Comparison of ENCODE assay signal across 17 cellular contexts in genomic region chr17:64786337-64786736, GRCh38.
A peak's percentile ranks its signal among the peaks of the same experiment; 100 is the strongest.
DNase-seq lines count a peak whose midpoint lies in the region; ATAC-seq and TF ChIP-seq lines count a peak whose summit lies in the region.
"Had no signal": no experiment of that assay in that cellular context is flagged by ENCODE, and none has a peak within 500 bp of the region (broad histone marks: within the 10 kb centered on the region; RNA-seq: fewer than 3 reads in every experiment).

No MANE protein-coding gene starts in this region.

- no peaks in the 10 kb centered on the region for H3K27me3 Mint-ChIP-seq in activated CD4-positive, alpha-beta T cell treated with anti-CD3 and anti-CD28 coated beads, Interleukin-2, amount 10 ng/mL, durations not matched to agents 7 days and 5 days
- H3K27me3 Mint-ChIP-seq: activated CD4-positive, alpha-beta T cell treated with anti-CD3 and anti-CD28 coated beads, Interleukin-2, amount 10 ng/mL, durations not matched to agents 24 days and 14 days; activated naive CD4-positive, alpha-beta T cell treated with anti-CD3 and anti-CD28 coated beads, Interleukin-2, amount 10 ng/mL, durations not matched to agents 7 days and 5 days had no signal

- H3K27me3 ChIP-seq in ascending aorta: no peaks in the 10 kb centered on the region
- H3K27me3 ChIP-seq: left lung had no signal

- ATAC-seq in GM21825 (IDR thresholded peaks at IDR 0.05; ENCODE audit: unreplicated experiment): no peak
- ATAC-seq: gastroesophageal sphincter, GM12878, left lung had no signal

- no peak overlapping the region for H3K4me3 Mint-ChIP-seq in activated CD4-positive, alpha-beta T cell treated with anti-CD3 and anti-CD28 coated beads, Interleukin-2, amount 10 ng/mL, durations not matched to agents 7 days and 5 days
- H3K4me3 Mint-ChIP-seq: activated CD4-positive, alpha-beta T cell treated with anti-CD3 and anti-CD28 coated beads, Interleukin-2, amount 10 ng/mL, durations not matched to agents 24 days and 14 days; activated naive CD4-positive, alpha-beta T cell treated with anti-CD3 and anti-CD28 coated beads, Interleukin-2, amount 10 ng/mL, durations not matched to agents 7 days and 5 days had no signal

- DNase-seq in activated effector memory CD4-positive, alpha-beta T cell treated with anti-CD3 and anti-CD28 coated beads, Interleukin-2, amount 50 U/mL, for 16 hours: peak; percentile 47
- DNase-seq in activated effector memory CD4-positive, alpha-beta T cell treated with Interleukin-2 at 50 U/mL for 16 hours: no peak
- DNase-seq in coronary artery (ENCODE audit: low spot score) (peak; percentile 40), mucosa of gallbladder (ENCODE audit: low spot score) (peak; percentile 78), epidermal melanocyte (ENCODE audit: insufficient read length, low spot score) (no peak), ascending aorta (ENCODE audit: low spot score in 2 of 2) (no peak)
- DNase-seq in activated CD4-positive, alpha-beta T cell treated with anti-CD3 and anti-CD28 coated beads, Interleukin-2, amount 10 ng/mL, durations not matched to agents 7 days and 5 days: no peak
- DNase-seq: activated CD4-positive, alpha-beta T cell treated with anti-CD3 and anti-CD28 coated beads, Interleukin-2, amount 10 ng/mL, durations not matched to agents 24 days and 14 days; activated naive CD4-positive, alpha-beta T cell treated with anti-CD3 and anti-CD28 coated beads, Interleukin-2, amount 10 ng/mL, durations not matched to agents 7 days and 5 days; GDM1; left lung; MV-4-11; NCI-H2029 treated with DMSO at 0.1 percent for 48 hours; stimulated activated CD4-positive, alpha-beta T cell treated with anti-CD3 and anti-CD28 coated beads, Interleukin-2, amount 100 ng/mL, for 48 hours had no signal

- intact Hi-C loops in ascending aorta (cut with DNase I): no loop called here

- H3K4me3 ChIP-seq in coronary artery (no peak overlapping the region), ascending aorta (no peak overlapping the region)
- H3K4me3 ChIP-seq: gastroesophageal sphincter, GM12878, left lung had no signal

- H3K27ac Mint-ChIP-seq in activated CD4-positive, alpha-beta T cell treated with anti-CD3 and anti-CD28 coated beads, Interleukin-2, amount 10 ng/mL, durations not matched to agents 7 days and 5 days: no peak overlapping the region
- H3K27ac Mint-ChIP-seq: activated CD4-positive, alpha-beta T cell treated with anti-CD3 and anti-CD28 coated beads, Interleukin-2, amount 10 ng/mL, durations not matched to agents 24 days and 14 days; activated naive CD4-positive, alpha-beta T cell treated with anti-CD3 and anti-CD28 coated beads, Interleukin-2, amount 10 ng/mL, durations not matched to agents 7 days and 5 days had no signal

- no peaks in the 10 kb centered on the region for H3K9me3 Mint-ChIP-seq in activated CD4-positive, alpha-beta T cell treated with anti-CD3 and anti-CD28 coated beads, Interleukin-2, amount 10 ng/mL, durations not matched to agents 7 days and 5 days
- H3K9me3 Mint-ChIP-seq: activated CD4-positive, alpha-beta T cell treated with anti-CD3 and anti-CD28 coated beads, Interleukin-2, amount 10 ng/mL, durations not matched to agents 24 days and 14 days; activated naive CD4-positive, alpha-beta T cell treated with anti-CD3 and anti-CD28 coated beads, Interleukin-2, amount 10 ng/mL, durations not matched to agents 7 days and 5 days had no signal

- TF ChIP-seq CTCF in coronary artery (IDR thresholded peaks at IDR 0.05) (no peak), ascending aorta (IDR thresholded peaks at IDR 0.05) (no peak)

- H3K27ac ChIP-seq in coronary artery (no peak overlapping the region), ascending aorta (no peak overlapping the region)
- H3K27ac ChIP-seq: gastroesophageal sphincter, left lung had no signal

- H3K36me3 Mint-ChIP-seq in activated CD4-positive, alpha-beta T cell treated with anti-CD3 and anti-CD28 coated beads, Interleukin-2, amount 10 ng/mL, durations not matched to agents 7 days and 5 days (ENCODE audit: low read depth): peaks cover 12% of the 10 kb centered on the region

- peaks cover 47 to 55% of the 10 kb centered on the region in 2 donors for H3K36me3 ChIP-seq in ascending aorta

- POLR2A ChIA-PET in activated CD4-positive, alpha-beta T cell treated with anti-CD3 and anti-CD28 coated beads, Interleukin-2, amount 10 ng/mL, durations not matched to agents 7 days and 5 days (lab: Charles Lee): no interaction called here

- CTCF ChIA-PET in activated CD4-positive, alpha-beta T cell treated with anti-CD3 and anti-CD28 coated beads, Interleukin-2, amount 10 ng/mL, durations not matched to agents 7 days and 5 days (lab: Charles Lee): interaction anchor here (0.6 to 1.6 kb wide), 2 partner anchors 11 to 392 kb away, joined by 3 read pairs; no protein-coding TSS in a partner anchor

- H3K4me1 ChIP-seq in ascending aorta: peaks cover 0 to 6% of the 10 kb centered on the region in 2 donors

- no peaks in the 10 kb centered on the region for H3K9me3 ChIP-seq in ascending aorta
- H3K9me3 ChIP-seq: gastroesophageal sphincter, left lung had no signal

- H3K4me1 Mint-ChIP-seq in activated CD4-positive, alpha-beta T cell treated with anti-CD3 and anti-CD28 coated beads, Interleukin-2, amount 10 ng/mL, durations not matched to agents 7 days and 5 days: peaks cover 13% of the 10 kb centered on the region

Comparison
In these comparisons a context has a peak if more than half of its experiments do, and no peak if none do; other contexts are left out.
1. DNase-seq: peak in activated effector memory CD4-positive, alpha-beta T cell treated with anti-CD3 and anti-CD28 coated beads, Interleukin-2, amount 50 U/mL, for 16 hours (single experiment), coronary artery (single experiment) and mucosa of gallbladder (single experiment); none in activated effector memory CD4-positive, alpha-beta T cell treated with Interleukin-2 at 50 U/mL for 16 hours (single experiment), activated CD4-positive, alpha-beta T cell treated with anti-CD3 and anti-CD28 coated beads, Interleukin-2, amount 10 ng/mL, durations not matched to agents 7 days and 5 days (single experiment), epidermal melanocyte (single experiment) and ascending aorta (0 of 2).